ENCODE assay signal across 14 cellular contexts in the genomic region with DNA sequence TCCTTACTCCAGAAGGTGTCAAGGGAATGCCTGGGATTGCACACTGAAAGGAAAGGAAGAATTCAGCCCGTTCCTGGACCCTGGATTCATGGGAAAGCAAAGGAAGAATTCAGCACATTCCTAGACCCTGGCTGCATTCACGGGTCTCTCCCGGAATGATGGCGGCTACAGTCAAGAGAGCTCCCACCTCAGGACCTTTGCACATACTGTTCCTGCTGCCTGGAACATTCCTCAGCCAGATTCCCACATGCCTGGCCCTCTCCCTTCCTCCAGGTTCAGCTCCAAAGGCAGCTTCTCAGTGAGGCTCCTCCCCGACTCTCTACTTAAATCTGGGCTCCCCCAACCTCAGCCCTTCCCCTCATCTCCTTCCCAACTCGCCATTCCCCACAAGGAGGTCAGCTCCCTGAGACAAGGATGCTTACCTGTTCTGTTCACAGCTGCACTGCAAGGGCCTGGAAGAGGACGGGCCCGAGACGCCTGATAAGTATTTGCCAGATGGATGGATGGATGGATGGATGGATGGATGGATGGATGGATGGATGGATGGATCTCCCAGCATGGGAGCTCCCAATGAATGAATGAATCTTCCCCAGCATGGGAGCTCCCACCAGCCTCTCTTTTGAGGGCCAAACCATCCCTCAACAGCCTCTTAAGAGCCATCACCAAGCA.
"Had no signal": no experiment of that assay in that cellular context is flagged by ENCODE, and none has a peak within 500 bp of the region (broad histone marks: within the 10 kb centered on the region; RNA-seq: fewer than 3 reads in every experiment).

No MANE protein-coding gene starts in this region.

- DNase-seq: activated CD4-positive, CD25-positive, alpha-beta regulatory T cell treated with anti-CD3 and anti-CD28 coated beads, Interleukin-2, amount 50 U/mL, for 72 hours; activated naive CD4-positive, alpha-beta T cell treated with anti-CD3 and anti-CD28 coated beads, Interleukin-2, amount 50 U/mL, for 16 hours; effector memory CD4-positive, alpha-beta T cell; foreskin melanocyte; mesenchymal stem cell; naive thymus-derived CD8-positive, alpha-beta T cell; stimulated activated CD4-positive, alpha-beta T cell treated with anti-CD3 and anti-CD28 coated beads, Interleukin-4, amount 100 ng/mL, for 4 hours; stimulated activated CD8-positive, alpha-beta memory T cell treated with anti-CD3 and anti-CD28 coated beads, Interleukin-4, amount 100 ng/mL, for 48 hours; stimulated activated naive CD8-positive, alpha-beta T cell treated with anti-CD3 and anti-CD28 coated beads, Interleukin-15, amount 100 ng/mL, for 72 hours; T-helper 9 cell had no signal

- FAIRE-seq: islet of Langerhans, small intestine had no signal

- H3K9me3 ChIP-seq: neutrophil, thoracic aorta had no signal

- H3K4me3 ChIP-seq: thoracic aorta had no signal

- H3K9me3 Mint-ChIP-seq: stimulated activated naive CD8-positive, alpha-beta T cell treated with anti-CD3 and anti-CD28 coated beads, Interleukin-15, amount 100 ng/mL, for 72 hours had no signal

- H3K4me3 Mint-ChIP-seq: naive thymus-derived CD8-positive, alpha-beta T cell; stimulated activated naive CD8-positive, alpha-beta T cell treated with anti-CD3 and anti-CD28 coated beads, Interleukin-15, amount 100 ng/mL, for 72 hours had no signal

- ATAC-seq: naive thymus-derived CD8-positive, alpha-beta T cell; stimulated activated naive CD8-positive, alpha-beta T cell treated with anti-CD3 and anti-CD28 coated beads, Interleukin-15, amount 100 ng/mL, for 72 hours had no signal

- H3K27me3 Mint-ChIP-seq: naive thymus-derived CD8-positive, alpha-beta T cell; stimulated activated naive CD8-positive, alpha-beta T cell treated with anti-CD3 and anti-CD28 coated beads, Interleukin-15, amount 100 ng/mL, for 72 hours had no signal

- H3K27me3 ChIP-seq: neutrophil had no signal

- H3K27ac ChIP-seq: neutrophil, thoracic aorta had no signal
